ENCODE assay signal across 18 cellular contexts in genomic region chr20:61556116-61556515, GRCh38.
DNase-seq lines count a peak whose midpoint lies in the region; ATAC-seq, FAIRE-seq and TF ChIP-seq lines count a peak whose summit lies in the region.
"Had no signal": no experiment of that assay in that cellular context is flagged by ENCODE, and none has a peak within 500 bp of the region (broad histone marks: within the 10 kb centered on the region; RNA-seq: fewer than 3 reads in every experiment).

No MANE protein-coding gene starts in this region.

- FAIRE-seq in kidney (lab: Jason Lieb, UNC) = no peak

- no peak overlapping the region for H2AFZ ChIP-seq in ACC112 (ENCODE audit: low read length, unreplicated experiment)

- no peaks in the 10 kb centered on the region for H3K9me3 ChIP-seq in kidney (ENCODE audit: control insufficient read depth in 1 of 2, low read length in 2 of 2)
- peaks cover 13% of the 10 kb centered on the region for H3K9me3 ChIP-seq in Caco-2
- H3K9me3 ChIP-seq: BE2C, neutrophil, upper lobe of right lung had no signal

- H3K9ac ChIP-seq in kidney (ENCODE audit: low read length in 2 of 2) = no peak overlapping the region

- CTCF ChIA-PET in Caco-2 (lab: Charles Lee) = no interaction called here

- H3K27ac ChIP-seq in ACC112 (ENCODE audit: low read depth, low read length) (peak overlapping the region; percentile 89), brain microvascular endothelial cell (no peak overlapping the region), kidney (ENCODE audit: low read depth in 2 of 2, low read length in 2 of 2) (no peak overlapping the region)
- H3K27ac ChIP-seq: coronary artery, neutrophil, upper lobe of right lung had no signal

- H3K4me1 Mint-ChIP-seq in Caco-2 (ENCODE audit: low read depth, unreplicated experiment) = no peaks in the 10 kb centered on the region
- H3K4me1 Mint-ChIP-seq: activated naive CD8-positive, alpha-beta T cell treated with anti-CD3 and anti-CD28 coated beads for 36 hours had no signal

- no peaks in the 10 kb centered on the region for H3K27me3 ChIP-seq in ACC112 (ENCODE audit: insufficient read depth, low read length)
- H3K27me3 ChIP-seq in brain microvascular endothelial cell (replicated peaks) = no peaks in the 10 kb centered on the region
- H3K27me3 ChIP-seq in Caco-2 (replicated peaks; ENCODE audit: control insufficient read depth, insufficient read depth, low read length) = no peaks in the 10 kb centered on the region
- H3K27me3 ChIP-seq: BE2C, neutrophil, upper lobe of right lung had no signal

- DNase-seq in HK-2 (ENCODE audit: unreplicated experiment) = peak; percentile 73
- DNase-seq in brain microvascular endothelial cell = peak; percentile 46
- peak; percentile 12 for DNase-seq in kidney
- no peak for DNase-seq in NCI-H2081 (lab: John Stamatoyannopoulos, UW)
- no peak for DNase-seq in Caco-2
- DNase-seq in H4 (ENCODE audit: low spot score) = no peak
- DNase-seq: activated naive CD8-positive, alpha-beta T cell treated with anti-CD3 and anti-CD28 coated beads for 36 hours; BE2C; GDM1; glutamatergic neuron; left ventricle myocardium superior; NCI-H187 treated with DMSO at 0.1 percent for 48 hours; NCI-H82; upper lobe of right lung had no signal

- H3K79me2 ChIP-seq in ACC112 (ENCODE audit: control insufficient read depth, insufficient read depth, low read length, unreplicated experiment) = no peaks in the 10 kb centered on the region

- H3K27me3 Mint-ChIP-seq in Caco-2 (ENCODE audit: insufficient read depth, unreplicated experiment) = peaks cover 22% of the 10 kb centered on the region

- no peak for ATAC-seq in HG03159 (IDR thresholded peaks at IDR 0.05; ENCODE audit: unreplicated experiment)
- ATAC-seq: left ventricle myocardium superior, upper lobe of right lung had no signal

- BruUV-seq in Caco-2 (replicated peaks; lab: Mats Ljungman, UMichigan) = no TSS peak

- peaks cover 54% of the 10 kb centered on the region for H3K4me1 ChIP-seq in ACC112 (ENCODE audit: control insufficient read depth, insufficient read depth, low read length, unreplicated experiment)
- no peaks in the 10 kb centered on the region for H3K4me1 ChIP-seq in kidney (ENCODE audit: control insufficient read depth in 1 of 2, insufficient read depth in 1 of 2, low read depth in 1 of 2, low read length in 2 of 2)
- H3K4me1 ChIP-seq in Caco-2 = no peaks in the 10 kb centered on the region
- H3K4me1 ChIP-seq: BE2C, upper lobe of right lung had no signal

- in situ Hi-C loops in brain microvascular endothelial cell (cut with HindIII; ENCODE audit: low pct_ligation_motif_present, low sequenced_read_pairs) = no loop called here

- TF ChIP-seq CTCF in brain microvascular endothelial cell (IDR thresholded peaks at IDR 0.05; ENCODE audit: low read depth, low read length, missing control alignments) (no peak), kidney (IDR thresholded peaks at IDR 0.05; ENCODE audit: borderline replicate concordance, extremely low read depth, insufficient read depth) (no peak), Caco-2 (IDR thresholded peaks at IDR 0.05; ENCODE audit: insufficient read depth in 1 of 2, low read depth in 1 of 2, low read length in 1 of 2, severe bottlenecking in 1 of 2, unreplicated experiment in 1 of 2) (no peak)

- no peak overlapping the region for H3K27ac Mint-ChIP-seq in Caco-2 (ENCODE audit: unreplicated experiment)
- H3K27ac Mint-ChIP-seq: activated naive CD8-positive, alpha-beta T cell treated with anti-CD3 and anti-CD28 coated beads for 36 hours had no signal

- H3K36me3 ChIP-seq in ACC112 (ENCODE audit: insufficient read depth, low read length) = no peaks in the 10 kb centered on the region
- H3K36me3 ChIP-seq in brain microvascular endothelial cell (replicated peaks) = no peaks in the 10 kb centered on the region
- no peaks in the 10 kb centered on the region for H3K36me3 ChIP-seq in kidney (ENCODE audit: control insufficient read depth in 1 of 2, insufficient read depth in 2 of 2, low read length in 2 of 2)
- no peaks in the 10 kb centered on the region for H3K36me3 ChIP-seq in Caco-2 (ENCODE audit: control insufficient read depth, insufficient read depth, low read length)
- H3K36me3 ChIP-seq: BE2C, neutrophil, upper lobe of right lung had no signal

- H3K4me3 Mint-ChIP-seq in Caco-2 (ENCODE audit: unreplicated experiment) = no peak overlapping the region
- H3K4me3 Mint-ChIP-seq: activated naive CD8-positive, alpha-beta T cell treated with anti-CD3 and anti-CD28 coated beads for 36 hours had no signal

- POLR2A ChIA-PET in Caco-2 (lab: Charles Lee) = no interaction called here

- H3K4me3 ChIP-seq in ACC112 (ENCODE audit: low read depth, low read length) = 0 out of 2 replicates have a peak overlapping the region, but pooled peaks have one; percentile 1
- H3K4me3 ChIP-seq in brain microvascular endothelial cell (ENCODE audit: low read depth, low read length) = no peak overlapping the region
- H3K4me3 ChIP-seq in kidney (ENCODE audit: low read length in 2 of 2) = no peak overlapping the region
- no peak overlapping the region for H3K4me3 ChIP-seq in Caco-2 (ENCODE audit: low read depth, low read length)
- H3K4me3 ChIP-seq: coronary artery, upper lobe of right lung had no signal

- intact Hi-C loops in kidney (cut with DNase I) (no loop called here), Caco-2 (cut with micrococcal nuclease; ENCODE audit: unreplicated experiment) (no loop called here)

- peaks cover 27% of the 10 kb centered on the region for H3K9me3 Mint-ChIP-seq in Caco-2 (ENCODE audit: unreplicated experiment)

- H3K36me3 Mint-ChIP-seq in Caco-2 (ENCODE audit: insufficient read depth, unreplicated experiment) = no peaks in the 10 kb centered on the region
- H3K36me3 Mint-ChIP-seq: activated naive CD8-positive, alpha-beta T cell treated with anti-CD3 and anti-CD28 coated beads for 36 hours had no signal

Comparison
In these comparisons a context has a peak if more than half of its experiments do, and no peak if none do; other contexts are left out.
1. DNase-seq: peak in HK-2 (single experiment), brain microvascular endothelial cell (single experiment) and kidney (single experiment); none in NCI-H2081 (0 of 2), Caco-2 (0 of 2) and H4 (single experiment).